Comparison of ENCODE assay signal across 8 cellular contexts in genomic region chr3:119294889-119295769, GRCh38. TPM values are rescaled to one million over a fixed set of nuclear protein-coding genes. Genes with fewer than 3 reads are reported as not detected.
A peak's percentile ranks its signal among the peaks of the same experiment; 100 is the strongest.
DNase-seq lines count a peak whose midpoint lies in the region; ATAC-seq and TF ChIP-seq lines count a peak whose summit lies in the region.

No MANE protein-coding gene starts in this region.

- peak; percentile 19 for ATAC-seq in lung (ENCODE audit: insufficient read depth, low FRiP score)

- H3K27me3 ChIP-seq in HL-60 (ENCODE audit: insufficient read depth, poor library complexity, severe bottlenecking), result no peaks in the 10 kb centered on the region
- H3K27me3 ChIP-seq in lung (ENCODE audit: control insufficient read depth, insufficient read depth), result no peaks in the 10 kb centered on the region

- peak overlapping the region; percentile 50 for H3K4me3 ChIP-seq in HL-60 (replicated peaks; ENCODE audit: insufficient read depth, low read length)
- H3K4me3 ChIP-seq in lung, result peak overlapping the region; percentile 83

- 3 to 6% methylated on average over 24 of the region's 24 CpGs for WGBS in lung, 2 donors

- no peaks in the 10 kb centered on the region for H3K9me3 ChIP-seq in lung (ENCODE audit: control insufficient read depth in 2 of 2, insufficient read depth in 1 of 2, low read length in 1 of 2)

- peaks cover 16 to 18% of the 10 kb centered on the region in 2 donors for H3K4me1 ChIP-seq in lung (ENCODE audit: control insufficient read depth in 2 of 2, insufficient read depth in 2 of 2, low read length in 2 of 2)

- peaks cover 0 to 5% of the 10 kb centered on the region in 2 donors for H3K36me3 ChIP-seq in lung (ENCODE audit: control insufficient read depth in 2 of 2, insufficient read depth in 2 of 2, low read length in 2 of 2)

- TF ChIP-seq CTCF in GM20000 (IDR thresholded peaks at IDR 0.05; ENCODE audit: extremely low read depth, missing control alignments), result no peak
- TF ChIP-seq CTCF in HL-60 (IDR thresholded peaks at IDR 0.05; ENCODE audit: insufficient read depth, low read length), result no peak
- no peak for TF ChIP-seq CTCF in lung (IDR thresholded peaks at IDR 0.05; ENCODE audit: control extremely low read depth, extremely low read depth)

- H3K27ac ChIP-seq in HL-60 (replicated peaks) (no peak overlapping the region), cingulate gyrus (ENCODE audit: low read depth, low read length) (peak overlapping the region; percentile 82), lung (ENCODE audit: low read depth in 1 of 2, low read length in 1 of 2) (peak overlapping the region; percentile 94 to 99)

- DNase-seq in COLO668 (lab: John Stamatoyannopoulos, UW; ENCODE audit: unreplicated experiment) (peak; percentile 21), GM20000 (ENCODE audit: low spot score) (peak; percentile 50), HL-60 (ENCODE audit: low read depth in 1 of 2, low spot score in 1 of 2) (no peak), lung (ENCODE audit: low spot score) (no peak), NCI-H226 (no peak)
- DNase-seq in activated CD4-positive, CD25-positive, alpha-beta regulatory T cell treated with anti-CD3 and anti-CD28 coated beads, Interleukin-2, amount 50 U/mL, for 16 hours (ENCODE audit: low read depth, low spot score), result peak; percentile 23
- peak; percentile 47 to 51 for DNase-seq in stimulated activated CD8-positive, alpha-beta memory T cell treated with anti-CD3 and anti-CD28 coated beads, Interleukin-15, amount 100 ng/mL, for 4 hours (ENCODE audit: low read depth in 2 of 2)

RNA-seq across cellular contexts. Expression of gene ARHGAP31, which starts 0.9 kb away (rescaled TPM):
- total RNA-seq in lung, result 10 to 100 TPM; 45.8 to 58.5 TPM
- polyA plus RNA-seq in lung, result 10 to 100 TPM; 11.6 to 17.5 TPM

RNA-seq across cellular contexts. Expression of gene B4GALT4, which starts 54.5 kb away (rescaled TPM):
- 10 to 100 TPM; 13.5 to 23.2 TPM for total RNA-seq in lung
- 10 to 100 TPM in 1 of 2 donors, 1 to 10 TPM in 1; 7.5 to 18.1 TPM for polyA plus RNA-seq in lung

Comparison
In these comparisons a context has a peak if more than half of its experiments do, and no peak if none do; other contexts are left out.
1. DNase-seq: peak in COLO668 (single experiment), GM20000 (single experiment), activated CD4-positive, CD25-positive, alpha-beta regulatory T cell treated with anti-CD3 and anti-CD28 coated beads, Interleukin-2, amount 50 U/mL, for 16 hours (single experiment) and stimulated activated CD8-positive, alpha-beta memory T cell treated with anti-CD3 and anti-CD28 coated beads, Interleukin-15, amount 100 ng/mL, for 4 hours (2 of 2); none in HL-60 (0 of 2), lung (single experiment) and NCI-H226 (single experiment).